8 cellular contexts compared by ENCODE assay signal in genomic region chr11:134146598-134146997, GRCh38.
"Had no signal": no experiment of that assay in that cellular context is flagged by ENCODE, and none has a peak within 500 bp of the region (broad histone marks: within the 10 kb centered on the region; RNA-seq: fewer than 3 reads in every experiment).

No MANE protein-coding gene starts in this region.

- H3K4me3 ChIP-seq: GM23248, HAP-1, K562 had no signal

- H3K4me1 ChIP-seq: HAP-1 had no signal

- H3K9me3 ChIP-seq: HAP-1 had no signal

- H3K27ac ChIP-seq: GM23248, HL-60 had no signal

- H2AFZ ChIP-seq: GM23248 had no signal

- DNase-seq: GM23248, GOT3, H7, IMR-90 had no signal

- ATAC-seq: HCT116, K562 had no signal
